1 cellular context compared by ENCODE assay signal in the genomic region with DNA sequence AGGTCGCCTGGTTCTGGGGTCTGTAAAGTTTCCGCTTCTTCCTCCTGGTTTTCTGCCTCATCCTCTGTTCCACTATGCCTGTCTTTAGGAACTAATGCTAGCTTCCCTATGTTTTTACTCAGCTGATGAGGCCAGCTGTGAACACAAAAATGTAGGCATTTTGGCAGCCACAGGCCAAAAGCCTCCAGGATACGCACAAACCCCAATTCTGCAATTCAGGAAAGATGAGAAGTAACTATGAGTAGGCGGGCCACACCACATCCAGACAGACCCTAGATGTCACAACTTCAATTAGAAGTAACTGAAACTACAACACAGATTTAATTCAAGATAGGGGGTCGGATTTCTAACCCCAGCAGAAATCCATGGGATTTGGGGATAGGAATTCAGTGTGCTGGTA.
TF ChIP-seq lines count a peak whose summit lies in the region.

No MANE protein-coding gene starts in this region.

TF ChIP-seq in IMR-90, 13 proteins besides CTCF, POLR2A, EP300 and RAD21:
- TF ChIP-seq, protein P1, sequence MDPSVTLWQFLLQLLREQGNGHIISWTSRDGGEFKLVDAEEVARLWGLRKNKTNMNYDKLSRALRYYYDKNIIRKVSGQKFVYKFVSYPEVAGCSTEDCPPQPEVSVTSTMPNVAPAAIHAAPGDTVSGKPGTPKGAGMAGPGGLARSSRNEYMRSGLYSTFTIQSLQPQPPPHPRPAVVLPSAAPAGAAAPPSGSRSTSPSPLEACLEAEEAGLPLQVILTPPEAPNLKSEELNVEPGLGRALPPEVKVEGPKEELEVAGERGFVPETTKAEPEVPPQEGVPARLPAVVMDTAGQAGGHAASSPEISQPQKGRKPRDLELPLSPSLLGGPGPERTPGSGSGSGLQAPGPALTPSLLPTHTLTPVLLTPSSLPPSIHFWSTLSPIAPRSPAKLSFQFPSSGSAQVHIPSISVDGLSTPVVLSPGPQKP (IDR thresholded peaks at IDR 0.05; ENCODE audit: borderline replicate concordance, low read depth, low read length), result no peak
- TF ChIP-seq CHD1 (IDR thresholded peaks at IDR 0.05; ENCODE audit: low read depth, low read length) (no peak), MAFK (IDR thresholded peaks at IDR 0.05; ENCODE audit: low read depth, low read length) (no peak), NFE2L2 (IDR thresholded peaks at IDR 0.05; ENCODE audit: low read depth, low read length) (no peak), FOS (IDR thresholded peaks at IDR 0.05; ENCODE audit: low read depth, low read length) (no peak), SMC3 (IDR thresholded peaks at IDR 0.05; ENCODE audit: low read depth, low read length) (no peak), BHLHE40 (IDR thresholded peaks at IDR 0.05; ENCODE audit: low read depth, low read length) (no peak), RFX5 (IDR thresholded peaks at IDR 0.05; ENCODE audit: low read depth, low read length) (no peak), RCOR1 (IDR thresholded peaks at IDR 0.05; ENCODE audit: insufficient replicate concordance, low read length) (no peak), MAZ (IDR thresholded peaks at IDR 0.05; ENCODE audit: borderline replicate concordance, low read depth, low read length) (no peak), MXI1 (IDR thresholded peaks at IDR 0.05; ENCODE audit: borderline replicate concordance, low read depth, low read length) (no peak), CEBPB (IDR thresholded peaks at IDR 0.05; ENCODE audit: low read depth, low read length) (no peak)
- TF ChIP-seq, protein P2, sequence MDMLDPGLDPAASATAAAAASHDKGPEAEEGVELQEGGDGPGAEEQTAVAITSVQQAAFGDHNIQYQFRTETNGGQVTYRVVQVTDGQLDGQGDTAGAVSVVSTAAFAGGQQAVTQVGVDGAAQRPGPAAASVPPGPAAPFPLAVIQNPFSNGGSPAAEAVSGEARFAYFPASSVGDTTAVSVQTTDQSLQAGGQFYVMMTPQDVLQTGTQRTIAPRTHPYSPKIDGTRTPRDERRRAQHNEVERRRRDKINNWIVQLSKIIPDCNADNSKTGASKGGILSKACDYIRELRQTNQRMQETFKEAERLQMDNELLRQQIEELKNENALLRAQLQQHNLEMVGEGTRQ (IDR thresholded peaks at IDR 0.05; ENCODE audit: low read depth, low read length), result no peak
